ENCODE assay signal across 1 cellular context in genomic region chr10:110802551-110803238, GRCh38.
A peak's percentile ranks its signal among the peaks of the same experiment; 100 is the strongest.
TF ChIP-seq lines count a peak whose summit lies in the region.

No MANE protein-coding gene starts in this region.

TF ChIP-seq in HEK293, 187 proteins besides CTCF, POLR2A, EP300 and RAD21 (continued from another document):
- no peak for TF ChIP-seq ZSCAN5A (tag by site-specific recombination; IDR thresholded peaks at IDR 0.05)
- TF ChIP-seq ZNF433 (tag by site-specific recombination; IDR thresholded peaks at IDR 0.05; ENCODE audit: low read depth), result no peak
- no peak for TF ChIP-seq ZNF391 (tag by site-specific recombination; IDR thresholded peaks at IDR 0.05; ENCODE audit: borderline replicate concordance, low read depth)
- no peak for TF ChIP-seq HOXD13 (CRISPR knock-in tag; IDR thresholded peaks at IDR 0.05; ENCODE audit: borderline replicate concordance)
- TF ChIP-seq ZNF266 (tag by site-specific recombination; IDR thresholded peaks at IDR 0.05; ENCODE audit: low read depth), result no peak
- peak; percentile 99 for TF ChIP-seq ZNF394 (tag by site-specific recombination; IDR thresholded peaks at IDR 0.05; ENCODE audit: borderline replicate concordance)
- TF ChIP-seq, protein P1, sequence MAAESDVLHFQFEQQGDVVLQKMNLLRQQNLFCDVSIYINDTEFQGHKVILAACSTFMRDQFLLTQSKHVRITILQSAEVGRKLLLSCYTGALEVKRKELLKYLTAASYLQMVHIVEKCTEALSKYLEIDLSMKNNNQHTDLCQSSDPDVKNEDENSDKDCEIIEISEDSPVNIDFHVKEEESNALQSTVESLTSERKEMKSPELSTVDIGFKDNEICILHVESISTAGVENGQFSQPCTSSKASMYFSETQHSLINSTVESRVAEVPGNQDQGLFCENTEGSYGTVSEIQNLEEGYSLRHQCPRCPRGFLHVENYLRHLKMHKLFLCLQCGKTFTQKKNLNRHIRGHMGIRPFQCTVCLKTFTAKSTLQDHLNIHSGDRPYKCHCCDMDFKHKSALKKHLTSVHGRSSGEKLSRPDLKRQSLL (tag by site-specific recombination; IDR thresholded peaks at IDR 0.05), result 0 out of 2 replicates have a peak, but pooled peaks have one; percentile 27
TF ChIP-seq in HEK293: peak in this region for 48.
